Comparison of ENCODE assay signal across 32 cellular contexts in the genomic region with DNA sequence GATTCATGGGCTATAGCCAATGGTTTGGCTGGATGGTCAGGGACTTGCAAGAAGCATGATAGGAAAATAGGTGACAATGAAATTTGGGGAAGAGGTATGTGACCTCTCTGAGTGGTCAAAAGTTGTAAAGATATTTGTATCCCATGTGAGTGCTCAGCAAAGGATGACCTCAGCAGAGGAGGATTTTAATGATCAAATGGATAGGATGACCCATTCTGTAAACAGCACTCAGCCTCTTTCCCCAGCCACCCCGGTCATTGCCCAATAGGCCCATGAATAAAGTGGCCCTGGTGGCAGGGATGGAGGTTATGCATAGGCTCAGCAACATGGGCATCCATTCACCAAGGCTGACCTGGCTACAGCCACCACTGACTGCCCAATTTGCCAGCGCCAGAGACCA.
"Had no signal": no experiment of that assay in that cellular context is flagged by ENCODE, and none has a peak within 500 bp of the region (broad histone marks: within the 10 kb centered on the region; RNA-seq: fewer than 3 reads in every experiment).

No MANE protein-coding gene starts in this region.

- H3K4me3 Mint-ChIP-seq: activated CD4-positive, alpha-beta memory T cell treated with anti-CD3 and anti-CD28 coated beads for 36 hours; activated CD4-positive, alpha-beta T cell treated with anti-CD3 and anti-CD28 coated beads for 36 hours; activated CD4-positive, alpha-beta T cell treated with anti-CD3 and anti-CD28 coated beads, Interleukin-2, amount 10 ng/mL, durations not matched to agents 24 days and 14 days; activated CD8-positive, alpha-beta T cell treated with anti-CD3 and anti-CD28 coated beads, Interleukin-2, amount 10 ng/mL, durations not matched to agents 7 days and 5 days; activated naive CD8-positive, alpha-beta T cell; activated naive CD8-positive, alpha-beta T cell treated with anti-CD3 and anti-CD28 coated beads, Interleukin-2, amount 50 U/mL, for 24 hours; activated T-cell treated with anti-CD3 and anti-CD28 coated beads, Interleukin-2, amount 50 U/mL, for 4 hours; activated T-helper 17 cell treated with anti-CD3 and anti-CD28 coated beads, Interleukin-2, amount 50 U/mL, for 72 hours; effector memory CD8-positive, alpha-beta T cell; T-helper 17 cell; T-helper 2 cell treated with Interferon-gamma antibody and Interleukin-4, amounts not matched to agents 5 μg/mL and 100 μg/mL, for 36 hours had no signal

- H3K4me3 ChIP-seq: adrenal gland, body of pancreas, esophagus muscularis mucosa had no signal

- H3K9me3 Mint-ChIP-seq: activated CD4-positive, alpha-beta memory T cell treated with anti-CD3 and anti-CD28 coated beads for 36 hours; activated CD4-positive, alpha-beta T cell treated with anti-CD3 and anti-CD28 coated beads, Interleukin-2, amount 10 ng/mL, durations not matched to agents 24 days and 14 days; activated naive CD8-positive, alpha-beta T cell treated with anti-CD3 and anti-CD28 coated beads, Interleukin-2, amount 50 U/mL, for 24 hours; activated T-cell treated with anti-CD3 and anti-CD28 coated beads, Interleukin-2, amount 50 U/mL, for 4 hours; activated T-helper 17 cell treated with anti-CD3 and anti-CD28 coated beads, Interleukin-2, amount 50 U/mL, for 72 hours; effector memory CD8-positive, alpha-beta T cell; T-helper 2 cell treated with Interferon-gamma antibody and Interleukin-4, amounts not matched to agents 5 μg/mL and 100 μg/mL, for 36 hours had no signal

- H3K27ac Mint-ChIP-seq: activated CD4-positive, alpha-beta memory T cell treated with anti-CD3 and anti-CD28 coated beads for 36 hours; activated CD4-positive, alpha-beta T cell treated with anti-CD3 and anti-CD28 coated beads for 36 hours; activated CD4-positive, alpha-beta T cell treated with anti-CD3 and anti-CD28 coated beads, Interleukin-2, amount 10 ng/mL, durations not matched to agents 24 days and 14 days; activated CD8-positive, alpha-beta T cell treated with anti-CD3 and anti-CD28 coated beads, Interleukin-2, amount 10 ng/mL, durations not matched to agents 7 days and 5 days; activated naive CD8-positive, alpha-beta T cell; activated naive CD8-positive, alpha-beta T cell treated with anti-CD3 and anti-CD28 coated beads, Interleukin-2, amount 50 U/mL, for 24 hours; activated T-helper 17 cell treated with anti-CD3 and anti-CD28 coated beads, Interleukin-2, amount 50 U/mL, for 72 hours; effector memory CD8-positive, alpha-beta T cell; T-helper 17 cell; T-helper 2 cell treated with Interferon-gamma antibody and Interleukin-4, amounts not matched to agents 5 μg/mL and 100 μg/mL, for 36 hours had no signal

- H3K27me3 Mint-ChIP-seq: activated CD4-positive, alpha-beta T cell treated with anti-CD3 and anti-CD28 coated beads for 36 hours had no signal

- ATAC-seq: activated CD4-positive, alpha-beta T cell treated with anti-CD3 and anti-CD28 coated beads for 36 hours; activated CD8-positive, alpha-beta T cell treated with anti-CD3 and anti-CD28 coated beads, Interleukin-2, amount 10 ng/mL, durations not matched to agents 7 days and 5 days; activated naive CD8-positive, alpha-beta T cell treated with anti-CD3 and anti-CD28 coated beads, Interleukin-2, amount 50 U/mL, for 24 hours; activated T-cell treated with anti-CD3 and anti-CD28 coated beads, Interleukin-2, amount 50 U/mL, for 4 hours; activated T-helper 17 cell treated with anti-CD3 and anti-CD28 coated beads, Interleukin-2, amount 50 U/mL, for 72 hours; body of pancreas; effector memory CD8-positive, alpha-beta T cell; T-helper 17 cell had no signal

- H3K4me1 Mint-ChIP-seq: activated CD4-positive, alpha-beta T cell treated with anti-CD3 and anti-CD28 coated beads for 36 hours; activated CD4-positive, alpha-beta T cell treated with anti-CD3 and anti-CD28 coated beads, Interleukin-2, amount 10 ng/mL, durations not matched to agents 24 days and 14 days; activated naive CD8-positive, alpha-beta T cell treated with anti-CD3 and anti-CD28 coated beads, Interleukin-2, amount 50 U/mL, for 24 hours; activated T-helper 17 cell treated with anti-CD3 and anti-CD28 coated beads, Interleukin-2, amount 50 U/mL, for 72 hours; T-helper 17 cell had no signal

- DNase-seq: activated CD4-positive, alpha-beta memory T cell treated with anti-CD3 and anti-CD28 coated beads for 36 hours; activated CD4-positive, alpha-beta T cell treated with anti-CD3 and anti-CD28 coated beads for 36 hours; activated CD4-positive, alpha-beta T cell treated with anti-CD3 and anti-CD28 coated beads, Interleukin-2, amount 10 ng/mL, durations not matched to agents 24 days and 14 days; activated CD4-positive, CD25-positive, alpha-beta regulatory T cell; activated CD4-positive, CD25-positive, alpha-beta regulatory T cell treated with anti-CD3 and anti-CD28 coated beads, Interleukin-2, amount 50 U/mL, for 72 hours; activated CD8-positive, alpha-beta memory T cell treated with anti-CD3 and anti-CD28 coated beads, Interleukin-2, amount 50 U/mL, for 48 hours; activated CD8-positive, alpha-beta T cell treated with anti-CD3 and anti-CD28 coated beads, Interleukin-2, amount 10 ng/mL, durations not matched to agents 7 days and 5 days; activated effector memory CD4-positive, alpha-beta T cell treated with Interleukin-2 at 50 U/mL for 16 hours; activated gamma-delta T cell treated with Interleukin-2 at 50 U/mL for 16 hours; activated naive CD4-positive, alpha-beta T cell treated with anti-CD3 and anti-CD28 coated beads, Interleukin-2, amount 50 U/mL, for 16 hours; activated naive CD4-positive, alpha-beta T cell treated with Interleukin-2 at 50 U/mL for 16 hours; activated naive CD8-positive, alpha-beta T cell treated with anti-CD3 and anti-CD28 coated beads, Interleukin-2, amount 50 U/mL, for 24 hours; activated T-cell treated with anti-CD3 and anti-CD28 coated beads for 4 hours; activated T-cell treated with anti-CD3 and anti-CD28 coated beads, Interleukin-2, amount 50 U/mL, for 4 hours; adrenal gland; amygdala; aorta; body of pancreas; caudate nucleus; cortex of kidney; dermis blood vessel endothelial cell; effector CD4-positive, alpha-beta T cell; effector memory CD8-positive, alpha-beta T cell; erythroblast; head of caudate nucleus; T-helper 1 cell; T-helper 17 cell; T1000 had no signal

- H3K27ac ChIP-seq: adrenal gland, body of pancreas, esophagus muscularis mucosa had no signal

- H3K36me3 ChIP-seq: adrenal gland, esophagus muscularis mucosa had no signal

- H3K9me3 ChIP-seq: adrenal gland, body of pancreas, esophagus muscularis mucosa had no signal

- H3K4me1 ChIP-seq: adrenal gland, body of pancreas had no signal

- H3K36me3 Mint-ChIP-seq: activated CD4-positive, alpha-beta memory T cell treated with anti-CD3 and anti-CD28 coated beads for 36 hours; activated naive CD8-positive, alpha-beta T cell had no signal
